8 cellular contexts compared by ENCODE assay signal in genomic region chr12:46382974-46383653, GRCh38. TPM values are rescaled to one million over a fixed set of nuclear protein-coding genes. Genes with fewer than 3 reads are reported as not detected.
DNase-seq lines count a peak whose midpoint lies in the region; ATAC-seq and TF ChIP-seq lines count a peak whose summit lies in the region.

No MANE protein-coding gene starts in this region.

- TF ChIP-seq EP300 in upper lobe of left lung (IDR thresholded peaks at IDR 0.05) = peak in 1 of 4 donors; percentile 82

- intact Hi-C loops in heart left ventricle (cut with DNase I) (loop anchor here in 9 of 10 donors (1.0 to 10.0 kb wide), 13 partner anchors 11 to 388 kb away; partner anchors contain the start of genes SCAF11 (in 1 of the 9) and SLC38A2 (in 1 of the 9)), posterior cingulate gyrus (cut with DNase I) (loop anchor here (1.0 to 5.0 kb wide), 2 partner anchors 11 to 256 kb away; partner anchors contain the start of gene SLC38A2)

- no peaks in the 10 kb centered on the region for H3K9me3 ChIP-seq in SU-DHL-6 (ENCODE audit: insufficient read depth, low read length)
- H3K9me3 ChIP-seq in adipocyte (ENCODE audit: control insufficient read depth, low read length) = no peaks in the 10 kb centered on the region
- H3K9me3 ChIP-seq in heart left ventricle = peaks cover 0 to 3% (median 0%) of the 10 kb centered on the region in 12 donors
- H3K9me3 ChIP-seq in upper lobe of left lung = no peaks in the 10 kb centered on the region

- H3K79me2 ChIP-seq in SU-DHL-6 (ENCODE audit: insufficient read depth, low read length) = no peaks in the 10 kb centered on the region

- H3K4me1 ChIP-seq in adipocyte (ENCODE audit: control insufficient read depth, insufficient read depth, low read length) (peaks cover 48% of the 10 kb centered on the region), heart left ventricle (peaks cover 0 to 52% (median 42%) of the 10 kb centered on the region in 12 donors), upper lobe of left lung (peaks cover 30 to 48% (median 41%) of the 10 kb centered on the region in 4 donors)

- peak overlapping the region; percentile 89 for H2AFZ ChIP-seq in SU-DHL-6 (ENCODE audit: low read depth, low read length, severe bottlenecking)

- 0 to 1% (median 1%) methylated on average over 20 to 74 of the region's 74 CpGs for WGBS in heart left ventricle, 4 donors
- WGBS in upper lobe of left lung, 2 donors = 0 to 2% methylated on average over 29 to 64 of the region's 74 CpGs

- no peaks in the 10 kb centered on the region for H3K36me3 ChIP-seq in SU-DHL-6 (ENCODE audit: low read length)
- no peaks in the 10 kb centered on the region for H3K36me3 ChIP-seq in adipocyte (ENCODE audit: control insufficient read depth, insufficient read depth, low read length, severe bottlenecking)
- no peaks in the 10 kb centered on the region for H3K36me3 ChIP-seq in heart left ventricle
- no peaks in the 10 kb centered on the region for H3K36me3 ChIP-seq in upper lobe of left lung

- TF ChIP-seq POLR2A in heart left ventricle (IDR thresholded peaks at IDR 0.05) = peak; percentile 19 to 93
- TF ChIP-seq POLR2A in upper lobe of left lung (IDR thresholded peaks at IDR 0.05) = peak; percentile 70 to 84 (median 78)

- no peaks in the 10 kb centered on the region for H3K9me2 ChIP-seq in SU-DHL-6 (replicated peaks; ENCODE audit: insufficient read depth, low read length)

- peaks cover 33% of the 10 kb centered on the region for H3F3A ChIP-seq in SU-DHL-6 (ENCODE audit: insufficient read depth)

- H3K27ac ChIP-seq in SU-DHL-6 (ENCODE audit: low read depth, low read length) (no peak overlapping the region), heart left ventricle (peak overlapping the region; percentile 97 to 100 (median 100)), upper lobe of left lung (peak overlapping the region; percentile 97 to 100 (median 100))

- peak overlapping the region; percentile 70 for H3K4me2 ChIP-seq in SU-DHL-6 (ENCODE audit: low read depth, low read length, poor library complexity, severe bottlenecking)

- peak overlapping the region; percentile 59 for H3K9ac ChIP-seq in SU-DHL-6 (ENCODE audit: low read length)
- peak overlapping the region; percentile 96 for H3K9ac ChIP-seq in adipocyte (ENCODE audit: low read length)

- TF ChIP-seq CTCF in GM12874 (IDR thresholded peaks at IDR 0.05; ENCODE audit: insufficient read depth, low read depth, low read length) (peak; percentile 32), SU-DHL-6 (IDR thresholded peaks at IDR 0.05; ENCODE audit: insufficient read depth, low read length, poor library complexity, severe bottlenecking) (peak; percentile 20), heart left ventricle (IDR thresholded peaks at IDR 0.05) (peak in 8 of 12 donors; percentile 14 to 48 (median 28)), upper lobe of left lung (IDR thresholded peaks at IDR 0.05) (peak; percentile 17 to 47 (median 34))

- H3K4me3 ChIP-seq in SU-DHL-6 (ENCODE audit: insufficient read depth, low read length, poor library complexity, severe bottlenecking) (peak overlapping the region; percentile 70), adipocyte (ENCODE audit: low read length) (peak overlapping the region; percentile 89), heart left ventricle (peak overlapping the region; percentile 41 to 82 (median 74)), upper lobe of left lung (peak overlapping the region; percentile 46 to 73 (median 66))

- DNase-seq in NCI-H128 (lab: John Stamatoyannopoulos, UW; ENCODE audit: unreplicated experiment) = peak; percentile 95
- DNase-seq in adipocyte (ENCODE audit: low read depth) = peak; percentile 99
- peak; percentile 98 to 99 (median 98) for DNase-seq in heart left ventricle
- DNase-seq in posterior cingulate gyrus = peak; percentile 93 to 99 (median 96)
- peak; percentile 98 to 99 for DNase-seq in upper lobe of left lung

- no peaks in the 10 kb centered on the region for H4K20me1 ChIP-seq in SU-DHL-6 (ENCODE audit: low read depth, low read length)

- H3K27me3 ChIP-seq in SU-DHL-6 (ENCODE audit: low read length) (no peaks in the 10 kb centered on the region), adipocyte (replicated peaks; ENCODE audit: control insufficient read depth, insufficient read depth, low read length) (no peaks in the 10 kb centered on the region), heart left ventricle (no peaks in the 10 kb centered on the region), upper lobe of left lung (no peaks in the 10 kb centered on the region)

- ATAC-seq in HG02763 (IDR thresholded peaks at IDR 0.05; ENCODE audit: unreplicated experiment) (peak; percentile 76), heart left ventricle (peak; percentile 92 to 95 (median 93)), upper lobe of left lung (ENCODE audit: low FRiP score in 2 of 2) (peak; percentile 95 to 97)

RNA-seq across cellular contexts. Expression of gene SLC38A2, which starts 10.5 kb away (rescaled TPM):
- 100 to 1,000 TPM in 7 of 9 donors, 10 to 100 TPM in 2; 82.1 to 373 (median 161) TPM for total RNA-seq in heart left ventricle
- 100 to 1,000 TPM in 1 of 2 donors, 10 to 100 TPM in 1; 39.7 to 195 TPM for polyA plus RNA-seq in heart left ventricle
- total RNA-seq in upper lobe of left lung = 100 to 1,000 TPM; 104 to 409 (median 223) TPM
